ENCODE assay signal across 8 cellular contexts in the genomic region with DNA sequence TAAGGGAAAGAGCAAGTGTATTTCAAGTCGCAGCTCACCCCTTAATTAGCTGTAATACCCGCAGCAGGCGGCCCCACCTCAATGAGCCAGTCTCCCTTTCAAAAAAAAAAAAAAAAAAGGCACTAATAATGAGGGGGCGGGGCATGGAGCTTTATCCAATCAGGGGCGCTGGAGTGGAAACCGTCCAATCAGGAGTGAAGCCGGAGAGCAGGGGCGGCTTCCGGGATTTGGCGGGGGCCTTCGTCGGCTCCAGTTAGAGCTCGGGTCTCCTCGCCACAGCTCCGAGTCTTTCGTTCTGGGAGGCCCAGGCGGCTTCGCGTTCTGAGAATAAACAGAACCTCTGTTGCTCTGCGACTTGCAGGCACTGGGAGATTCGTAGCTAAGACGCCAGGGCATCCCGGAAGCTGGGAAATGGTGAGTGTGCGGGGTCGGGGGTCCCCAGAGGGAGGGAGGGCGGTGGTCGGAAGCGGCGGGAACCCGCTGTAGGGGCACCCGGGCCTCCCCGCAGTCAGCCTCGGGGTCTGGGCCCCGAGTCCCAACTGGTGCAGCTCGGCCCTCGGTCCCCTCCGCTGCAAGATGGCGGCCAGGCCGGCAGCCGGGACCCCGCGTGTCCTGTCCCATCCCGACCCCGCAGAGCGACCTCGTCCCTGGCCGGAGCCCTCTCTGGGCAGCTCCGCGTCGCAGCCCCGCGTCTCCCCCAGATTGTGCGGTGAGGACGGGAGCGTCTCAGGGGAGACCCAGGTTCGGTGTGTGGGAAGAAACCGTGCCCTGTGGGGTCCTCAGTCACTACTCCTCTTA. TPM values are rescaled to one million over a fixed set of nuclear protein-coding genes. Genes with fewer than 3 reads are reported as not detected.
DNase-seq lines count a peak whose midpoint lies in the region; ATAC-seq and TF ChIP-seq lines count a peak whose summit lies in the region.

A gene (plus strand): TSS at position 252 of the 798 bp plus-strand sequence. CDS start 160 bp downstream, at position 412.

- peak; percentile 94 for DNase-seq in Calu3
- DNase-seq in HuH-7.5 (ENCODE audit: low spot score) = peak; percentile 72
- peak; percentile 97 for DNase-seq in OCI-M1 (lab: John Stamatoyannopoulos, UW)
- peak; percentile 89 for DNase-seq in activated T-cell treated with anti-CD3 and anti-CD28 coated beads, Interleukin-2, amount 50 U/mL, for 1 hour
- peak; percentile 93 to 96 for DNase-seq in erythroblast (lab: John Stamatoyannopoulos, UW)
- DNase-seq in stimulated activated CD8-positive, alpha-beta memory T cell treated with anti-CD3 and anti-CD28 coated beads, Interleukin-7, amount 100 ng/mL, for 24 hours (ENCODE audit: low read depth) = peak; percentile 86

- no peaks in the 10 kb centered on the region for H3K9me3 ChIP-seq in muscle layer of colon (ENCODE audit: low read length)

- peaks cover 23% of the 10 kb centered on the region for H3K4me1 Mint-ChIP-seq in Calu3 (ENCODE audit: low read depth, unreplicated experiment)

- H3K4me1 ChIP-seq in muscle layer of colon (ENCODE audit: insufficient read depth, low read length) = peaks cover 37% of the 10 kb centered on the region

- peak; percentile 85 for TF ChIP-seq POLR2A in erythroblast (IDR thresholded peaks at IDR 0.05; ENCODE audit: low read length)

- no peaks in the 10 kb centered on the region for H3K27me3 ChIP-seq in muscle layer of colon (ENCODE audit: control insufficient read depth in 1 of 2, insufficient read depth in 2 of 2, low read length in 2 of 2)

- H3K4me3 Mint-ChIP-seq in Calu3 (ENCODE audit: low read depth, unreplicated experiment) = peak within 1 kb of the TSS; percentile 74

- peaks cover 3% of the 10 kb centered on the region for H3K9me3 Mint-ChIP-seq in Calu3 (ENCODE audit: low read depth, unreplicated experiment)

- intact Hi-C loops in Calu3 (cut with micrococcal nuclease; ENCODE audit: unreplicated experiment) = no loop called here

- BruUV-seq in Calu3 (replicated peaks; lab: Mats Ljungman, UMichigan) = no TSS peak

- no peak for TF ChIP-seq CTCF in Calu3 (IDR thresholded peaks at IDR 0.05; ENCODE audit: unreplicated experiment)

- peaks cover 23% of the 10 kb centered on the region for H3K27me3 Mint-ChIP-seq in Calu3 (ENCODE audit: unreplicated experiment)

- peak within 1 kb of the TSS; percentile 87 for H3K9ac ChIP-seq in muscle layer of colon (ENCODE audit: low read length)

- ATAC-seq in GM21447 (IDR thresholded peaks at IDR 0.05; ENCODE audit: unreplicated experiment) = peak; percentile 48

- H3K36me3 Mint-ChIP-seq in Calu3 (ENCODE audit: insufficient read depth, unreplicated experiment) = peaks cover 61% of the 10 kb centered on the region

- H3K27ac Mint-ChIP-seq in Calu3 (ENCODE audit: unreplicated experiment) = peak within 1 kb of the TSS; percentile 96

- H3K36me3 ChIP-seq in muscle layer of colon (ENCODE audit: insufficient read depth, low read length) = no peaks in the 10 kb centered on the region

- peak within 1 kb of the TSS; percentile 99 for H3K27ac ChIP-seq in muscle layer of colon (ENCODE audit: low read depth, low read length)

- H3K4me3 ChIP-seq in muscle layer of colon (ENCODE audit: low read depth in 1 of 2, low read length in 2 of 2) = peak within 1 kb of the TSS; percentile 82 to 99

- CTCF ChIA-PET in Calu3 (lab: Charles Lee) = interaction anchor here (0.6 to 1.2 kb wide), 7 partner anchors 8 to 888 kb away, joined by 3 to 6 read pairs (median 3); a partner anchor contains a TSS

RNA-seq across cellular contexts. Expression of the gene that starts here (rescaled TPM):
- total RNA-seq in Calu3 (2022) = 31.3 and 34.6 TPM in 2 replicates

Comparison
In these comparisons a context has a peak if more than half of its experiments do, and no peak if none do; other contexts are left out.
1. Peak in every context shown above with its lines: DNase-seq, ATAC-seq, H3K4me3 ChIP-seq and H3K27ac ChIP-seq.